9 cellular contexts compared by ENCODE assay signal in the genomic region with DNA sequence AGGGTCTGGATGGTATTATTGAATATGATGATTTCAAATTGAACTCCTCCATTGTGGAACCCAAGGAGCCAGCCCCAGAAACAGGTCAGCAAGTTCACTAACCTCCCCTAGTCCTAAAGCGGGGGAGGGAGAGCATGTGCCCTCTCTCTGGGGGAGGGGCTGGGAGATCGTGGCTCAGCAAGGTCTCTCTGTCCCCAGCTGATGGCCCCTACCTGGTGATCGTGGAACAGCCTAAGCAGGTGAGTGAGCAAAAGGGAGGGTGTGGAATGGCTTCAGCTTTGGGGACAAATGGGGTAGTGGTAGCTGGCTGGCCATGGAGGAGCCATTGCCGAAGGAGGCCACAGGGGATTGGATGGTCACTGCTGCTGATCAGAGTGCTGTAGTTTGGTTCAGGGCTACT. TPM values are rescaled to one million over a fixed set of nuclear protein-coding genes. Genes with fewer than 3 reads are reported as not detected.
DNase-seq lines count a peak whose midpoint lies in the region; ATAC-seq and TF ChIP-seq lines count a peak whose summit lies in the region.
"Had no signal": no experiment of that assay in that cellular context is flagged by ENCODE, and none has a peak within 500 bp of the region (broad histone marks: within the 10 kb centered on the region; RNA-seq: fewer than 3 reads in every experiment).

No MANE protein-coding gene starts in this region.

- H3K9me3 ChIP-seq in SK-N-SH (no peaks in the 10 kb centered on the region), testis (no peaks in the 10 kb centered on the region)

- H3K27ac ChIP-seq in SK-N-SH (ENCODE audit: low read depth in 2 of 2, low read length in 1 of 2) (peak overlapping the region in 1 of 2 experiments; percentile 81; a peak in 1 of 4 replicates), testis (peak overlapping the region; percentile 90 to 94)

- H3K36me3 ChIP-seq in SK-N-SH (replicated peaks in 1 of 2; ENCODE audit: control insufficient read depth in 1 of 2, insufficient read depth in 2 of 2, low read length in 1 of 2) (no peaks in the 10 kb centered on the region), kidney epithelial cell (ENCODE audit: control insufficient read depth, insufficient read depth, low read length) (peaks cover 1% of the 10 kb centered on the region), testis (ENCODE audit: low read depth, missing control alignments) (no peaks in the 10 kb centered on the region)

- peaks cover 5% of the 10 kb centered on the region for H3K36me3 Mint-ChIP-seq in activated naive CD8-positive, alpha-beta T cell treated with anti-CD3 and anti-CD28 coated beads, Interleukin-2, amount 10 ng/mL, durations not matched to agents 7 days and 5 days

- peak overlapping the region; percentile 68 for H3K9ac ChIP-seq in SK-N-SH

- H3K27me3 Mint-ChIP-seq in activated naive CD8-positive, alpha-beta T cell treated with anti-CD3 and anti-CD28 coated beads, Interleukin-2, amount 10 ng/mL, durations not matched to agents 7 days and 5 days: no peaks in the 10 kb centered on the region

- no peaks in the 10 kb centered on the region for H3K9me3 Mint-ChIP-seq in activated naive CD8-positive, alpha-beta T cell treated with anti-CD3 and anti-CD28 coated beads, Interleukin-2, amount 10 ng/mL, durations not matched to agents 7 days and 5 days

- no peak for TF ChIP-seq RAD21 in SK-N-SH (IDR thresholded peaks at IDR 0.05; ENCODE audit: low read length)

- peaks cover 25% of the 10 kb centered on the region for H3K4me1 Mint-ChIP-seq in activated naive CD8-positive, alpha-beta T cell treated with anti-CD3 and anti-CD28 coated beads, Interleukin-2, amount 10 ng/mL, durations not matched to agents 7 days and 5 days

- 54% methylated on average over 2 of the region's 4 CpGs for WGBS in SK-N-SH (ENCODE audit: low lambda C conversion rate)
- 45 to 56% methylated on average over 2 to 4 of the region's 4 CpGs for WGBS in testis, 2 donors

- no peaks in the 10 kb centered on the region for H3K9me2 ChIP-seq in SK-N-SH

- TF ChIP-seq CTCF in SK-N-SH (IDR thresholded peaks at IDR 0.05): no peak
- TF ChIP-seq CTCF in kidney epithelial cell (IDR thresholded peaks at IDR 0.05; ENCODE audit: insufficient read depth, low read length, poor library complexity, severe bottlenecking): no peak
- TF ChIP-seq CTCF in testis (IDR thresholded peaks at IDR 0.05): no peak

- TF ChIP-seq EP300 in SK-N-SH (IDR thresholded peaks at IDR 0.05; ENCODE audit: borderline replicate concordance in 1 of 2, low read depth in 1 of 2, low read length in 1 of 2): no peak

- H3K4me3 ChIP-seq in SK-N-SH (ENCODE audit: low read depth in 2 of 2, low read length in 1 of 2) (peak overlapping the region; percentile 65 to 77), kidney epithelial cell (ENCODE audit: low read depth, low read length) (peak overlapping the region; percentile 57), testis (peak overlapping the region in 1 of 2 donors; percentile 76)

- POLR2A ChIA-PET in SK-N-SH (lab: Yijun Ruan, JAX): interaction anchor here (1.5 kb wide), 1 partner anchor 36 kb away, joined by 4 read pairs; the partner anchor contains the start of gene CUEDC2
- POLR2A ChIA-PET in activated naive CD8-positive, alpha-beta T cell treated with anti-CD3 and anti-CD28 coated beads, Interleukin-2, amount 10 ng/mL, durations not matched to agents 7 days and 5 days (lab: Charles Lee): interaction anchor here (1.7 to 5.0 kb wide), 5 partner anchors 9 to 166 kb away, joined by 8 to 39 read pairs (median 19); partner anchors contain the start of genes CUEDC2 and FBXL15

- peaks cover 3% of the 10 kb centered on the region for H3F3A ChIP-seq in SK-N-SH (replicated peaks; ENCODE audit: insufficient read depth)

- intact Hi-C loops in testis (cut with DNase I; ENCODE audit: low total_unique reads): no loop called here

- peaks cover 5% of the 10 kb centered on the region; the same call in 1 of the 2 replicates for H3K79me2 ChIP-seq in SK-N-SH (ENCODE audit: insufficient read depth)

- no peaks in the 10 kb centered on the region for H4K20me1 ChIP-seq in SK-N-SH (ENCODE audit: insufficient read depth)

- DNase-seq in SK-N-SH: no peak
- no peak for DNase-seq in activated naive CD8-positive, alpha-beta T cell treated with anti-CD3 and anti-CD28 coated beads, Interleukin-2, amount 10 ng/mL, durations not matched to agents 7 days and 5 days
- no peak for DNase-seq in kidney epithelial cell (ENCODE audit: low read depth)
- DNase-seq in testis: no peak
- DNase-seq in midbrain (lab: John Stamatoyannopoulos, UW): no peak
- DNase-seq in LoVo (ENCODE audit: low spot score): no peak
- DNase-seq in retina: no peak

- H2AFZ ChIP-seq in SK-N-SH (ENCODE audit: low read depth): no peak overlapping the region

- H3K4me1 ChIP-seq in SK-N-SH (ENCODE audit: control insufficient read depth in 1 of 2, insufficient read depth in 2 of 2, low read depth in 1 of 2, low read length in 1 of 2) (peaks cover 0 to 23% of the 10 kb centered on the region in 2 experiments; a peak in 1 of 4 replicates), testis (peaks cover 18% of the 10 kb centered on the region)

- no peaks in the 10 kb centered on the region for H3K27me3 ChIP-seq in SK-N-SH (ENCODE audit: insufficient read depth)
- H3K27me3 ChIP-seq in kidney epithelial cell (ENCODE audit: control insufficient read depth, insufficient read depth, low read length): no peaks in the 10 kb centered on the region
- no peaks in the 10 kb centered on the region for H3K27me3 ChIP-seq in testis

- peak overlapping the region; percentile 90 for H3K4me3 Mint-ChIP-seq in activated naive CD8-positive, alpha-beta T cell treated with anti-CD3 and anti-CD28 coated beads, Interleukin-2, amount 10 ng/mL, durations not matched to agents 7 days and 5 days

- CTCF ChIA-PET in SK-N-SH (lab: Yijun Ruan, JAX): interaction anchor here (0.8 to 16.5 kb wide), 6 partner anchors 11 to 188 kb away, joined by 3 to 359 read pairs (median 70); partner anchors contain the start of genes ELOVL3, FBXL15 and PSD

- peak overlapping the region; percentile 96 for H3K27ac Mint-ChIP-seq in activated naive CD8-positive, alpha-beta T cell treated with anti-CD3 and anti-CD28 coated beads, Interleukin-2, amount 10 ng/mL, durations not matched to agents 7 days and 5 days

- ATAC-seq in SK-N-SH treated with all-trans-retinoic acid at 6 μM for 48 hours: no peak
- no peak for ATAC-seq in activated naive CD8-positive, alpha-beta T cell treated with anti-CD3 and anti-CD28 coated beads, Interleukin-2, amount 10 ng/mL, durations not matched to agents 7 days and 5 days (ENCODE audit: low read depth)

- peak overlapping the region; percentile 90 for H3K4me2 ChIP-seq in SK-N-SH

- TF ChIP-seq POLR2A in testis (IDR thresholded peaks at IDR 0.05): no peak

TF ChIP-seq in SK-N-SH, 30 proteins besides CTCF, POLR2A, EP300 and RAD21 (continues in another document):
- TF ChIP-seq FOSL2 (IDR thresholded peaks at IDR 0.05; ENCODE audit: borderline replicate concordance, low read depth) (no peak), YY1 (IDR thresholded peaks at IDR 0.05; ENCODE audit: low read depth) (no peak), NFIC (IDR thresholded peaks at IDR 0.05; ENCODE audit: borderline replicate concordance) (no peak), POLR2AphosphoS5 (IDR thresholded peaks at IDR 0.05; ENCODE audit: low read depth, low read length) (no peak)

TF ChIP-seq in SK-N-SH treated with all-trans-retinoic acid at 6 μM for 48 hours, 23 proteins besides CTCF, POLR2A, EP300 and RAD21 (continues in another document):
- no peak for TF ChIP-seq SNAI2 (CRISPR knock-in tag; IDR thresholded peaks at IDR 0.05)

RNA-seq across cellular contexts. Expression of gene NFKB2, which starts 0.7 kb away (rescaled TPM):
- 20.6 and 26.6 TPM in 2 replicates for polyA plus RNA-seq in SK-N-SH (2012; rRNA removed)
- polyA plus RNA-seq in SK-N-SH (2012; cell fraction: cytosol; rRNA removed): 9.9 and 14.1 TPM in 2 replicates
- polyA plus RNA-seq in SK-N-SH (2012; cell fraction: nucleus; rRNA removed): 66.4 and 78.0 TPM in 2 replicates
- total RNA-seq in activated naive CD8-positive, alpha-beta T cell treated with anti-CD3 and anti-CD28 coated beads, Interleukin-2, amount 10 ng/mL, durations not matched to agents 7 days and 5 days: 100 to 1,000 TPM; 103 to 104 TPM
- total RNA-seq in kidney epithelial cell: 83.6 and 90.9 TPM in 2 replicates
- 10 to 100 TPM; 25.2 to 42.7 TPM for total RNA-seq in testis
- 18.4 TPM for polyA plus RNA-seq in testis (ENCODE audit: insufficient read depth, low read depth, low replicate concordance)

RNA-seq across cellular contexts. Expression of gene PSD, which starts 22.3 kb away (rescaled TPM):
- polyA plus RNA-seq in SK-N-SH (2012; rRNA removed) (0.97 and 0.99 TPM in 2 replicates), testis (ENCODE audit: insufficient read depth, low read depth, low replicate concordance) (17.7 TPM)
- 0.45 and 1.0 TPM in 2 replicates for polyA plus RNA-seq in SK-N-SH (2012; cell fraction: cytosol; rRNA removed)
- polyA plus RNA-seq in SK-N-SH (2012; cell fraction: nucleus; rRNA removed): 2.1 and 3.1 TPM in 2 replicates
- total RNA-seq in activated naive CD8-positive, alpha-beta T cell treated with anti-CD3 and anti-CD28 coated beads, Interleukin-2, amount 10 ng/mL, durations not matched to agents 7 days and 5 days: 1 to 10 TPM; 3.6 to 4.3 TPM
- total RNA-seq in kidney epithelial cell (2.0 and 3.8 TPM in 2 replicates), testis (10 to 100 TPM; 22.0 to 22.7 TPM)
- total RNA-seq: A172 had no signal

RNA-seq across cellular contexts. Expression of gene FBXL15, which starts 24.4 kb away (rescaled TPM):
- polyA plus RNA-seq in SK-N-SH (2012; rRNA removed) (11.7 and 17.2 TPM in 2 replicates), testis (ENCODE audit: insufficient read depth, low read depth, low replicate concordance) (9.2 TPM)
- polyA plus RNA-seq in SK-N-SH (2012; cell fraction: cytosol; rRNA removed): 6.0 and 10.9 TPM in 2 replicates
- 38.1 and 88.2 TPM in 2 replicates for polyA plus RNA-seq in SK-N-SH (2012; cell fraction: nucleus; rRNA removed)
- 10 to 100 TPM; 11.7 to 16.3 TPM for total RNA-seq in activated naive CD8-positive, alpha-beta T cell treated with anti-CD3 and anti-CD28 coated beads, Interleukin-2, amount 10 ng/mL, durations not matched to agents 7 days and 5 days
- total RNA-seq in kidney epithelial cell (20.6 and 26.6 TPM in 2 replicates), testis (10 to 100 TPM; 28.9 to 32.2 TPM)

RNA-seq across cellular contexts. Expression of gene CUEDC2, which starts 36.1 kb away (rescaled TPM):
- polyA plus RNA-seq in SK-N-SH (2012; rRNA removed) (130 and 162 TPM in 2 replicates), testis (ENCODE audit: insufficient read depth, low read depth, low replicate concordance) (76.0 TPM)
- 95.1 and 125 TPM in 2 replicates for polyA plus RNA-seq in SK-N-SH (2012; cell fraction: cytosol; rRNA removed)
- 224 and 316 TPM in 2 replicates for polyA plus RNA-seq in SK-N-SH (2012; cell fraction: nucleus; rRNA removed)
- total RNA-seq in activated naive CD8-positive, alpha-beta T cell treated with anti-CD3 and anti-CD28 coated beads, Interleukin-2, amount 10 ng/mL, durations not matched to agents 7 days and 5 days: 10 to 100 TPM; 68.6 to 70.3 TPM
- total RNA-seq in kidney epithelial cell (93.9 and 132 TPM in 2 replicates), testis (10 to 100 TPM; 49.0 to 70.5 TPM)

RNA-seq across cellular contexts. Expression of gene C10orf95, which starts 55.1 kb away (rescaled TPM):
- 0.05 and 0.07 TPM in 2 replicates for polyA plus RNA-seq in SK-N-SH (2012; rRNA removed)
- polyA plus RNA-seq in SK-N-SH (2012; cell fraction: cytosol; rRNA removed): 0.03 and 0.07 TPM in 2 replicates
- 0.08 and 0.19 TPM in 2 replicates for polyA plus RNA-seq in SK-N-SH (2012; cell fraction: nucleus; rRNA removed)
- total RNA-seq in activated naive CD8-positive, alpha-beta T cell treated with anti-CD3 and anti-CD28 coated beads, Interleukin-2, amount 10 ng/mL, durations not matched to agents 7 days and 5 days: under 1 TPM; 0.28 to 0.54 TPM
- total RNA-seq in kidney epithelial cell: 3.2 and 6.9 TPM in 2 replicates
- total RNA-seq in testis: 1 to 10 TPM in 1 of 2 donors, under 1 TPM in 1; 0.55 to 1.3 TPM
- polyA plus RNA-seq in testis (ENCODE audit: insufficient read depth, low read depth, low replicate concordance): 0.29 TPM
- total RNA-seq: A172 had no signal
